In the genomic region with DNA sequence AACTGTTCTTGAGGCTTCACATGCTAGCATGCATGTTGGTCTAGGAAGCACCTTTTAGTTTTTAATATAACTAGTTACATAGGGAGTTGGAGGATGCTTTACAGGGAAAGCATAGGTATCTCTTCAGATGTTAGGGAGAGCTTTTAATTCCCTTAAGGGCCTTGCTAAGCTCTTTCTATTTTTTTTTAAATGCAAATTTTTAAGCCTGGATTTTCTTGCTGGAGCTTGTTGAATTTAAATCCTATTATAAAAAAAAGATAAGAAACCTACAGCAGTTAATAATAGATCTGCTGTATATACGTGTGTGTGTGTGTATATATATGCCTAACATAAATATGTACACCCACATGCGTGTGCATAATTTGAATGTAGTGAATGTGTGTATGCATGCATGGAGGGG, we compare ENCODE assay signal across 14 cellular contexts.
DNase-seq lines count a peak whose midpoint lies in the region; ATAC-seq and TF ChIP-seq lines count a peak whose summit lies in the region.
"Had no signal": no experiment of that assay in that cellular context is flagged by ENCODE, and none has a peak within 500 bp of the region (broad histone marks: within the 10 kb centered on the region; RNA-seq: fewer than 3 reads in every experiment).

No MANE protein-coding gene starts in this region.

- peaks cover 52% of the 10 kb centered on the region for H3K4me1 ChIP-seq in DOHH2 (ENCODE audit: control insufficient read depth, low read length)
- H3K4me1 ChIP-seq in osteoblast (ENCODE audit: insufficient read depth, low read length) = peaks cover 33% of the 10 kb centered on the region

- H3K27ac ChIP-seq in DOHH2 (ENCODE audit: low read depth, low read length) = peak overlapping the region; percentile 59
- peak overlapping the region; percentile 53; the same call in 1 of the 2 replicates for H3K27ac ChIP-seq in SU-DHL-6 (ENCODE audit: low read depth, low read length)
- no peak overlapping the region for H3K27ac ChIP-seq in osteoblast (ENCODE audit: low read depth, low read length)

- peaks cover 3% of the 10 kb centered on the region for H3F3A ChIP-seq in DOHH2 (ENCODE audit: control insufficient read depth, insufficient read depth)
- 0 out of 2 replicates have a peak, but pooled peaks cover 8% of the 10 kb centered on the region for H3F3A ChIP-seq in SU-DHL-6 (ENCODE audit: insufficient read depth)

- TF ChIP-seq CTCF in DOHH2 (IDR thresholded peaks at IDR 0.05; ENCODE audit: low read depth, low read length, poor library complexity, severe bottlenecking) = no peak
- TF ChIP-seq CTCF in SU-DHL-6 (IDR thresholded peaks at IDR 0.05; ENCODE audit: insufficient read depth, low read length, poor library complexity, severe bottlenecking) = no peak
- TF ChIP-seq CTCF in osteoblast (IDR thresholded peaks at IDR 0.05; ENCODE audit: extremely low read depth, low read depth, low read length) = no peak

- peak overlapping the region; percentile 58 for H3K4me3 ChIP-seq in DOHH2 (ENCODE audit: low read length)
- no peak overlapping the region for H3K4me3 ChIP-seq in SU-DHL-6 (ENCODE audit: insufficient read depth, low read length, poor library complexity, severe bottlenecking)
- H3K4me3 ChIP-seq in osteoblast (ENCODE audit: insufficient read depth, low read length) = no peak overlapping the region
- H3K4me3 ChIP-seq: HAP-1 had no signal

- H3K36me3 ChIP-seq in DOHH2 (ENCODE audit: control insufficient read depth, low read length) (no peaks in the 10 kb centered on the region), SU-DHL-6 (ENCODE audit: low read length) (no peaks in the 10 kb centered on the region), osteoblast (ENCODE audit: insufficient read depth, low read length) (no peaks in the 10 kb centered on the region)
- H3K36me3 ChIP-seq: HAP-1 had no signal

- no peak for ATAC-seq in HG02970 (IDR thresholded peaks at IDR 0.05; ENCODE audit: low FRiP score, unreplicated experiment)
- no peak for ATAC-seq in GM21825 (IDR thresholded peaks at IDR 0.05; ENCODE audit: unreplicated experiment)

- no peaks in the 10 kb centered on the region for H4K20me1 ChIP-seq in DOHH2 (ENCODE audit: control insufficient read depth, insufficient read depth, low read depth, low read length)
- no peaks in the 10 kb centered on the region for H4K20me1 ChIP-seq in SU-DHL-6 (ENCODE audit: low read depth, low read length)
- H4K20me1 ChIP-seq in osteoblast (ENCODE audit: insufficient read depth, low read length) = no peaks in the 10 kb centered on the region

- H3K79me2 ChIP-seq in DOHH2 (ENCODE audit: control insufficient read depth, low read length) (no peaks in the 10 kb centered on the region), SU-DHL-6 (ENCODE audit: insufficient read depth, low read length) (no peaks in the 10 kb centered on the region), osteoblast (ENCODE audit: insufficient read depth, low read length) (no peaks in the 10 kb centered on the region)

- H2AFZ ChIP-seq in SU-DHL-6 (ENCODE audit: low read depth, low read length, severe bottlenecking) = no peak overlapping the region
- no peak overlapping the region for H2AFZ ChIP-seq in osteoblast (ENCODE audit: low read length)

- DNase-seq in NCI-H526 (lab: John Stamatoyannopoulos, UW) (peak; percentile 13 to 34), osteoblast (ENCODE audit: insufficient read length, low spot score, missing footprints) (peak; percentile 22), NCI-H2227 treated with DMSO at 0.1 percent for 48 hours (lab: John Stamatoyannopoulos, UW) (no peak)
- DNase-seq: ACHN; C1 segment of cervical spinal cord; Calu3; CD4-positive, alpha-beta T cell; DMS79; EL had no signal

- H3K4me2 ChIP-seq in DOHH2 (ENCODE audit: low read length) = peak overlapping the region; percentile 59
- H3K4me2 ChIP-seq in SU-DHL-6 (ENCODE audit: low read depth, low read length, poor library complexity, severe bottlenecking) = peak overlapping the region; percentile 64
- no peak overlapping the region for H3K4me2 ChIP-seq in osteoblast (ENCODE audit: insufficient read depth, low read length)

- H3K27me3 ChIP-seq in DOHH2 (ENCODE audit: control insufficient read depth, low read length) (no peaks in the 10 kb centered on the region), SU-DHL-6 (ENCODE audit: low read length) (no peaks in the 10 kb centered on the region), osteoblast (ENCODE audit: insufficient read depth, low read length) (no peaks in the 10 kb centered on the region)

- H3K9ac ChIP-seq in SU-DHL-6 (ENCODE audit: low read length) = no peak overlapping the region

- no peaks in the 10 kb centered on the region for H3K9me2 ChIP-seq in DOHH2 (replicated peaks; ENCODE audit: control insufficient read depth, low read length)
- no peaks in the 10 kb centered on the region for H3K9me2 ChIP-seq in SU-DHL-6 (replicated peaks; ENCODE audit: insufficient read depth, low read length)

- H3K9me3 ChIP-seq in DOHH2 (ENCODE audit: control insufficient read depth, insufficient read depth, low read length) (no peaks in the 10 kb centered on the region), SU-DHL-6 (ENCODE audit: insufficient read depth, low read length) (no peaks in the 10 kb centered on the region), osteoblast (ENCODE audit: low read depth, low read length) (no peaks in the 10 kb centered on the region)
- H3K9me3 ChIP-seq: HAP-1 had no signal
